Comparison of ENCODE assay signal across 29 cellular contexts in genomic region chr3:8984512-8984911, GRCh38.
"Had no signal": no experiment of that assay in that cellular context is flagged by ENCODE, and none has a peak within 500 bp of the region (broad histone marks: within the 10 kb centered on the region; RNA-seq: fewer than 3 reads in every experiment).

No MANE protein-coding gene starts in this region.

- H3K36me3 ChIP-seq: left ventricle myocardium inferior, neural progenitor cell, neutrophil, ovary, right atrium auricular region, right lobe of liver, stomach, thyroid gland, transverse colon, upper lobe of right lung, uterus had no signal

- H3K9me3 ChIP-seq: mucosa of descending colon, ovary, right atrium auricular region, right lobe of liver, testis, thyroid gland, transverse colon, upper lobe of right lung, uterus had no signal

- H3K27me3 ChIP-seq: neural progenitor cell, neutrophil, ovary, right atrium auricular region, right lobe of liver, stomach, testis, thyroid gland, transverse colon, upper lobe of right lung, uterus had no signal

- H3K4me3 ChIP-seq: left ventricle myocardium inferior, lung, mucosa of descending colon, neural progenitor cell, ovary, right atrium auricular region, right lobe of liver, smooth muscle cell, stomach, testis, thyroid gland, transverse colon, upper lobe of right lung, uterus had no signal

- H3K27ac ChIP-seq: left ventricle myocardium inferior, neural progenitor cell, neutrophil, ovary, right atrium auricular region, right lobe of liver, testis, thyroid gland, transverse colon, upper lobe of right lung, uterus had no signal

- H3K4me1 ChIP-seq: neural progenitor cell, testis, uterus had no signal

- H2AFZ ChIP-seq: neural progenitor cell had no signal

- H3K9me3 Mint-ChIP-seq: memory B cell had no signal

- H3K27ac Mint-ChIP-seq: memory B cell; naive thymus-derived CD4-positive, alpha-beta T cell; neural progenitor cell had no signal

- ATAC-seq: mucosa of descending colon; naive thymus-derived CD4-positive, alpha-beta T cell; right lobe of liver; stimulated activated naive B cell treated with anti-CD40 and anti-IgM and Interleukin-4, amounts not matched to agents 10 μg/mL and 1 μg/mL and 100 μg/mL, for 72 hours; stimulated activated naive CD8-positive, alpha-beta T cell treated with anti-CD3 and anti-CD28 coated beads, Interleukin-15, Interleukin-2, amounts not matched to agents 100 U/mL and 50 U/mL, for 24 hours; upper lobe of right lung had no signal

- H3K4me3 Mint-ChIP-seq: memory B cell; naive thymus-derived CD4-positive, alpha-beta T cell; neural progenitor cell; stimulated activated naive B cell treated with anti-CD40 and anti-IgM and Interleukin-4, amounts not matched to agents 10 μg/mL and 1 μg/mL and 100 μg/mL, for 72 hours had no signal

- H3K9ac ChIP-seq: neural progenitor cell had no signal

- DNase-seq: head of caudate nucleus; hippocampal formation; kidney; left ventricle myocardium inferior; midbrain; mucosa of descending colon; naive thymus-derived CD4-positive, alpha-beta T cell; nephron progenitor cell; occipital lobe; ovary; right lobe of liver; stimulated activated CD4-positive, alpha-beta T cell treated with anti-CD3 and anti-CD28 coated beads, Interleukin-12 subunit alpha, Interleukin-12 subunit beta, amount 100 ng/mL, for 4 hours; stimulated activated CD4-positive, alpha-beta T cell treated with anti-CD3 and anti-CD28 coated beads, Interleukin-15, amount 100 ng/mL, for 24 hours; stimulated activated CD4-positive, alpha-beta T cell treated with anti-CD3 and anti-CD28 coated beads, Interleukin-2, amount 100 ng/mL, for 24 hours; stimulated activated CD4-positive, alpha-beta T cell treated with anti-CD3 and anti-CD28 coated beads, Interleukin-4, amount 100 ng/mL, for 1 hour; stimulated activated naive B cell treated with anti-CD40 and anti-IgM and Interleukin-4, amounts not matched to agents 10 μg/mL and 1 μg/mL and 100 μg/mL, for 72 hours; stimulated activated naive CD8-positive, alpha-beta T cell treated with anti-CD3 and anti-CD28 coated beads, Interleukin-15, Interleukin-2, amounts not matched to agents 100 U/mL and 50 U/mL, for 24 hours; stomach; testis; thyroid gland; transverse colon; upper lobe of right lung; uterus had no signal

- H3K4me2 ChIP-seq: neural progenitor cell, smooth muscle cell had no signal

- H3K36me3 Mint-ChIP-seq: memory B cell; naive thymus-derived CD4-positive, alpha-beta T cell; stimulated activated naive B cell treated with anti-CD40 and anti-IgM and Interleukin-4, amounts not matched to agents 10 μg/mL and 1 μg/mL and 100 μg/mL, for 72 hours had no signal
